15 cellular contexts compared by ENCODE assay signal in the genomic region with DNA sequence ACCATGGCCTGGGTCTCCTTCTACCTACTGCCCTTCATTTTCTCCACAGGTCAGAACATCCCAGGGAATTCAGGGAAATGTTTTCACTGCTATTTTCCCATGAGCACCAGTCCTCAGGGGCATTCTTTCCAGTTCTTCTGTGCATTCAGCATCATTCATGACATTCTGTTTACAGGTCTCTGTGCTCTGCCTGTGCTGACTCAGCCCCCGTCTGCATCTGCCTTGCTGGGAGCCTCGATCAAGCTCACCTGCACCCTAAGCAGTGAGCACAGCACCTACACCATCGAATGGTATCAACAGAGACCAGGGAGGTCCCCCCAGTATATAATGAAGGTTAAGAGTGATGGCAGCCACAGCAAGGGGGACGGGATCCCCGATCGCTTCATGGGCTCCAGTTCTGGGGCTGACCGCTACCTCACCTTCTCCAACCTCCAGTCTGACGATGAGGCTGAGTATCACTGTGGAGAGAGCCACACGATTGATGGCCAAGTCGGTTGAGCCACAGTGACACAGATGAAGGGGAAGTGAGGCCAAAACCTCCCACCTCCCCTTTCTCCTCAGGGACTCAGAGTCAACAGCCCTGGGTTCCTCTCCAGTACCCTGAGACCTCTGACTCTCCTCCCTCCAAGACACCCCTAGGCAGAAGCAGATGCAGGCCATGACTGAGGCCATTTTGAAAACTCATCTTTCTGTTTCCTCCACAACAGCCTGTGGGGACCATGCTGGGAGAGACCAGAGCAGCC. TPM values are rescaled to one million over a fixed set of nuclear protein-coding genes. Genes with fewer than 3 reads are reported as not detected.
"Had no signal": no experiment of that assay in that cellular context is flagged by ENCODE, and none has a peak within 500 bp of the region (broad histone marks: within the 10 kb centered on the region; RNA-seq: fewer than 3 reads in every experiment).

No MANE protein-coding gene starts in this region.

- H3K4me3 ChIP-seq: ascending aorta, cardiac muscle cell, esophagus squamous epithelium, sigmoid colon, testis had no signal

- H3K27me3 Mint-ChIP-seq: naive thymus-derived CD8-positive, alpha-beta T cell had no signal

- H3K4me3 Mint-ChIP-seq: naive thymus-derived CD8-positive, alpha-beta T cell; stimulated activated naive CD8-positive, alpha-beta T cell treated with anti-CD3 and anti-CD28 coated beads, Interleukin-15, Interleukin-2, amounts not matched to agents 100 ng/mL and 50 ng/mL, for 24 hours had no signal

- H3K36me3 ChIP-seq: ascending aorta, cardiac muscle cell, esophagus squamous epithelium, sigmoid colon had no signal

- ATAC-seq: left colon had no signal

- H3K27ac Mint-ChIP-seq: stimulated activated naive CD8-positive, alpha-beta T cell treated with anti-CD3 and anti-CD28 coated beads, Interleukin-15, Interleukin-2, amounts not matched to agents 100 ng/mL and 50 ng/mL, for 24 hours had no signal

- H3K27ac ChIP-seq: ascending aorta, cardiac muscle cell, esophagus squamous epithelium, sigmoid colon, testis had no signal

- H3K9me3 ChIP-seq: testis had no signal

- H3K4me1 ChIP-seq: ascending aorta, sigmoid colon, testis had no signal

- H3K27me3 ChIP-seq: ascending aorta, cardiac muscle cell, sigmoid colon, testis had no signal

- DNase-seq: activated CD4-positive, CD25-positive, alpha-beta regulatory T cell; esophagus squamous epithelium; foreskin fibroblast; left colon; naive thymus-derived CD8-positive, alpha-beta T cell; nucleus accumbens; sigmoid colon; stimulated activated CD4-positive, alpha-beta T cell treated with anti-CD3 and anti-CD28 coated beads, Interleukin-12 subunit alpha, Interleukin-12 subunit beta, amount 100 ng/mL, for 4 hours; testis had no signal

RNA-seq across cellular contexts. Expression of a gene that starts 15.9 kb away (rescaled TPM):
- total RNA-seq: cardiac muscle cell; lung microvascular endothelial cell; pulmonary artery endothelial cell; T-helper 1 cell treated with Interleukin-12 subunit alpha and Interleukin-12 subunit beta and Interleukin-4 antibody, amounts not matched to agents 30 ng/mL and 1 ng/mL, for 36 hours had no signal
